Comparison of ENCODE assay signal across 10 cellular contexts in genomic region chr6:137827977-137828815, GRCh38. TPM values are rescaled to one million over a fixed set of nuclear protein-coding genes. Genes with fewer than 3 reads are reported as not detected.
DNase-seq lines count a peak whose midpoint lies in the region; ATAC-seq lines count a peak whose summit lies in the region.
"Had no signal": no experiment of that assay in that cellular context is flagged by ENCODE, and none has a peak within 500 bp of the region (broad histone marks: within the 10 kb centered on the region; RNA-seq: fewer than 3 reads in every experiment).

No MANE protein-coding gene starts in this region.

- DNase-seq in activated CD4-positive, alpha-beta T cell treated with anti-CD3 and anti-CD28 coated beads, Interleukin-2, amount 50 U/mL, for 48 hours: peak; percentile 60 to 71
- DNase-seq in stimulated activated CD4-positive, alpha-beta T cell treated with anti-CD3 and anti-CD28 coated beads, Interleukin-2, amount 100 ng/mL, for 24 hours: peak; percentile 50 to 51
- DNase-seq in pons (ENCODE audit: low spot score): no peak
- no peak for DNase-seq in left lobe of liver (ENCODE audit: low spot score)
- no peak for DNase-seq in NCI-H2081 (lab: John Stamatoyannopoulos, UW)
- DNase-seq in Kasumi-1 (lab: John Stamatoyannopoulos, UW): no peak
- DNase-seq: effector CD8-positive, alpha-beta T cell; midbrain had no signal

- peak; percentile 57 for ATAC-seq in GM18909 (IDR thresholded peaks at IDR 0.05; ENCODE audit: poor library complexity, unreplicated experiment)
- peak; percentile 53 for ATAC-seq in HG02840 (IDR thresholded peaks at IDR 0.05; ENCODE audit: low FRiP score, unreplicated experiment)
- ATAC-seq in left lobe of liver: no peak

RNA-seq across cellular contexts. Expression of gene TNFAIP3, which starts 38.9 kb away (rescaled TPM):
- 8.8 TPM for total RNA-seq in left lobe of liver

Comparison
In these comparisons a context has a peak if more than half of its experiments do, and no peak if none do; other contexts are left out.
1. DNase-seq: peak in activated CD4-positive, alpha-beta T cell treated with anti-CD3 and anti-CD28 coated beads, Interleukin-2, amount 50 U/mL, for 48 hours (2 of 2) and stimulated activated CD4-positive, alpha-beta T cell treated with anti-CD3 and anti-CD28 coated beads, Interleukin-2, amount 100 ng/mL, for 24 hours (2 of 2); none in pons (single experiment), left lobe of liver (single experiment), NCI-H2081 (0 of 2) and Kasumi-1 (0 of 2).